In genomic region chr20:18225652-18226051, GRCh38 we compare ENCODE assay signal across 2 cellular contexts.
TF ChIP-seq lines count a peak whose summit lies in the region.

No MANE protein-coding gene starts in this region.

TF ChIP-seq in HepG2, 621 proteins besides CTCF, POLR2A, EP300 and RAD21:
- TF ChIP-seq ZNF549 (CRISPR knock-in tag; IDR thresholded peaks at IDR 0.05) (no peak), SSRP1 (CRISPR knock-in tag; IDR thresholded peaks at IDR 0.05) (no peak), E2F1 (CRISPR knock-in tag; IDR thresholded peaks at IDR 0.05) (no peak)
TF ChIP-seq in HepG2: peak in this region for 0.

TF ChIP-seq in endothelial cell of umbilical vein, 7 proteins besides CTCF, POLR2A, EP300 and RAD21:
- TF ChIP-seq MYC (IDR thresholded peaks at IDR 0.05; ENCODE audit: low read depth, low read length) (no peak), FOS (IDR thresholded peaks at IDR 0.05; ENCODE audit: borderline replicate concordance, insufficient read depth, low read length) (no peak), EZH2 (IDR thresholded peaks at IDR 0.05; ENCODE audit: borderline replicate concordance, low read depth, low read length, severe bottlenecking) (no peak), POLR2AphosphoS5 (IDR thresholded peaks at IDR 0.05; ENCODE audit: insufficient read depth, low read depth, low read length) (no peak), MAX (IDR thresholded peaks at IDR 0.05; ENCODE audit: insufficient read depth, insufficient read length) (no peak), JUN (IDR thresholded peaks at IDR 0.05; ENCODE audit: borderline replicate concordance, insufficient read depth, insufficient read length, low read depth) (no peak), GATA2 (IDR thresholded peaks at IDR 0.05; ENCODE audit: insufficient read depth, insufficient read length, low read depth, low read length) (no peak)
